39 cellular contexts compared by ENCODE assay signal in the genomic region with DNA sequence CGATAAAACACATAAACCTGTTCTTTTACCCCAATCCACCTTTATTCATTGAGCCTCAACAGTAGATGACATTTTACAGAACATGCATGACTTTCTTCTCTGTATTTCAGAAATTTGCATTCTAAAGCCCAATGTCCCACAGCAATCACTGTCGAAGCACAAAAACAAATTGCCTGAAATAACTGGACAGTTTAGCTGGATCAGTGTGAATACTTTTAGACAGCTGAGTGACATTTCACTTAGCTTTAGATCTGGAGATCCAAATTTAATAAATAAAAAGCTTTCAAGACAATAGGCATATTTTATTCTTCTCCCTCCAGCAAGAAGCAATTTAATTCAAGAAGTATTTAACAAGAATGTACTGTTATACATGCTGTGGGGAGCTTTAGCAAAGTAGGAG.
"Had no signal": no experiment of that assay in that cellular context is flagged by ENCODE, and none has a peak within 500 bp of the region (broad histone marks: within the 10 kb centered on the region; RNA-seq: fewer than 3 reads in every experiment).

No MANE protein-coding gene starts in this region.

- ATAC-seq: activated naive CD4-positive, alpha-beta T cell treated with anti-CD3 and anti-CD28 coated beads, Interleukin-2, amount 50 U/mL, for 72 hours; activated naive CD8-positive, alpha-beta T cell treated with anti-CD3 and anti-CD28 coated beads, Interleukin-2, amount 50 U/mL, for 24 hours; activated T-cell treated with anti-CD3 and anti-CD28 coated beads, Interleukin-2, amount 50 U/mL, for 4 hours; activated T-cell treated with anti-CD3 and anti-CD28 coated beads, Interleukin-2, amount 50 U/mL, for 72 hours; activated T-helper 17 cell treated with anti-CD3 and anti-CD28 coated beads, Interleukin-2, amount 50 U/mL, for 72 hours; body of pancreas had no signal

- H3K27me3 ChIP-seq: adrenal gland, ascending aorta, body of pancreas, brain microvascular endothelial cell, breast epithelium, cardiac muscle cell had no signal

- H3K9me3 ChIP-seq: adrenal gland, ascending aorta, body of pancreas, breast epithelium had no signal

- H3K27ac Mint-ChIP-seq: activated naive CD4-positive, alpha-beta T cell treated with anti-CD3 and anti-CD28 coated beads for 36 hours; activated naive CD4-positive, alpha-beta T cell treated with anti-CD3 and anti-CD28 coated beads, Interleukin-2, amount 10 ng/mL, durations not matched to agents 7 days and 5 days; activated naive CD4-positive, alpha-beta T cell treated with anti-CD3 and anti-CD28 coated beads, Interleukin-2, amount 50 U/mL, for 24 hours; activated naive CD4-positive, alpha-beta T cell treated with anti-CD3 and anti-CD28 coated beads, Interleukin-2, amount 50 U/mL, for 72 hours; activated naive CD8-positive, alpha-beta T cell; activated naive CD8-positive, alpha-beta T cell treated with anti-CD3 and anti-CD28 coated beads for 36 hours; activated naive CD8-positive, alpha-beta T cell treated with anti-CD3 and anti-CD28 coated beads, Interleukin-2, amount 10 ng/mL, durations not matched to agents 7 days and 5 days; activated naive CD8-positive, alpha-beta T cell treated with anti-CD3 and anti-CD28 coated beads, Interleukin-2, amount 50 U/mL, for 24 hours; activated T-cell treated with anti-CD3 and anti-CD28 coated beads, Interleukin-2, amount 50 U/mL, for 24 hours; activated T-cell treated with anti-CD3 and anti-CD28 coated beads, Interleukin-2, amount 50 U/mL, for 72 hours; activated T-helper 1 cell treated with anti-CD3 and anti-CD28 coated beads, Interleukin-12 subunit alpha, Interleukin-12 subunit beta, Interleukin-2, Interleukin-4 antibody, amounts not matched to agents 30 ng/mL and 10 ng/mL and 1 ng/mL, durations not matched to agents 14 hours and 24 hours and 36 hours; activated T-helper 17 cell treated with anti-CD3 and anti-CD28 coated beads, Interleukin-2, amount 50 U/mL, for 72 hours; activated T-helper 2 cell treated with anti-CD3 and anti-CD28 coated beads, Interferon-gamma antibody, Interleukin-2, Interleukin-4, amounts not matched to agents 10 μg/mL and 5 μg/mL and 100 μg/mL, durations not matched to agents 14 hours and 24 hours and 36 hours; brain had no signal

- H3K36me3 Mint-ChIP-seq: activated naive CD4-positive, alpha-beta T cell treated with anti-CD3 and anti-CD28 coated beads, Interleukin-2, amount 10 ng/mL, durations not matched to agents 7 days and 5 days; activated naive CD4-positive, alpha-beta T cell treated with anti-CD3 and anti-CD28 coated beads, Interleukin-2, amount 50 U/mL, for 24 hours; activated naive CD4-positive, alpha-beta T cell treated with anti-CD3 and anti-CD28 coated beads, Interleukin-2, amount 50 U/mL, for 72 hours; activated naive CD8-positive, alpha-beta T cell; activated naive CD8-positive, alpha-beta T cell treated with anti-CD3 and anti-CD28 coated beads for 36 hours; activated naive CD8-positive, alpha-beta T cell treated with anti-CD3 and anti-CD28 coated beads, Interleukin-2, amount 10 ng/mL, durations not matched to agents 7 days and 5 days; brain had no signal

- H3K4me1 Mint-ChIP-seq: activated naive CD4-positive, alpha-beta T cell treated with anti-CD3 and anti-CD28 coated beads, Interleukin-2, amount 10 ng/mL, durations not matched to agents 7 days and 5 days; activated naive CD4-positive, alpha-beta T cell treated with anti-CD3 and anti-CD28 coated beads, Interleukin-2, amount 50 U/mL, for 24 hours; activated naive CD8-positive, alpha-beta T cell treated with anti-CD3 and anti-CD28 coated beads for 36 hours; activated naive CD8-positive, alpha-beta T cell treated with anti-CD3 and anti-CD28 coated beads, Interleukin-2, amount 10 ng/mL, durations not matched to agents 7 days and 5 days; activated naive CD8-positive, alpha-beta T cell treated with anti-CD3 and anti-CD28 coated beads, Interleukin-2, amount 50 U/mL, for 24 hours; activated T-helper 17 cell treated with anti-CD3 and anti-CD28 coated beads, Interleukin-2, amount 50 U/mL, for 72 hours; central memory CD8-positive, alpha-beta T cell had no signal

- H3K4me1 ChIP-seq: adrenal gland, ascending aorta, body of pancreas, breast epithelium had no signal

- H3K4me3 ChIP-seq: adrenal gland, ascending aorta, body of pancreas, breast epithelium, cardiac muscle cell had no signal

- DNase-seq: activated effector memory CD4-positive, alpha-beta T cell treated with anti-CD3 and anti-CD28 coated beads, Interleukin-2, amount 50 U/mL, for 16 hours; activated effector memory CD4-positive, alpha-beta T cell treated with Interleukin-2 at 50 U/mL for 16 hours; activated gamma-delta T cell; activated gamma-delta T cell treated with Interleukin-2 at 50 U/mL for 16 hours; activated naive CD4-positive, alpha-beta T cell; activated naive CD4-positive, alpha-beta T cell treated with anti-CD3 and anti-CD28 coated beads for 36 hours; activated naive CD4-positive, alpha-beta T cell treated with anti-CD3 and anti-CD28 coated beads, Interleukin-2, amount 10 ng/mL, durations not matched to agents 7 days and 5 days; activated naive CD4-positive, alpha-beta T cell treated with anti-CD3 and anti-CD28 coated beads, Interleukin-2, amount 50 U/mL, for 16 hours; activated naive CD4-positive, alpha-beta T cell treated with Interleukin-2 at 50 U/mL for 16 hours; activated naive CD8-positive, alpha-beta T cell treated with anti-CD3 and anti-CD28 coated beads for 36 hours; activated naive CD8-positive, alpha-beta T cell treated with anti-CD3 and anti-CD28 coated beads, Interleukin-2, amount 10 ng/mL, durations not matched to agents 7 days and 5 days; activated naive CD8-positive, alpha-beta T cell treated with anti-CD3 and anti-CD28 coated beads, Interleukin-2, amount 50 U/mL, for 24 hours; activated T-cell treated with anti-CD3 and anti-CD28 coated beads, Interleukin-2, amount 50 U/mL, for 24 hours; activated T-cell treated with anti-CD3 and anti-CD28 coated beads, Interleukin-2, amount 50 U/mL, for 4 hours; activated T-cell treated with anti-CD3 and anti-CD28 coated beads, Interleukin-2, amount 50 U/mL, for 48 hours; activated T-cell treated with anti-CD3 and anti-CD28 coated beads, Interleukin-2, amount 50 U/mL, for 72 hours; adrenal gland; amniotic stem cell; amygdala; anterior cingulate cortex; aorta; body of pancreas; brain microvascular endothelial cell; caudate nucleus; central memory CD4-positive, alpha-beta T cell; cerebellar nuclear complex had no signal

- H3K9me3 Mint-ChIP-seq: activated naive CD4-positive, alpha-beta T cell treated with anti-CD3 and anti-CD28 coated beads for 36 hours; activated naive CD4-positive, alpha-beta T cell treated with anti-CD3 and anti-CD28 coated beads, Interleukin-2, amount 10 ng/mL, durations not matched to agents 7 days and 5 days; activated naive CD4-positive, alpha-beta T cell treated with anti-CD3 and anti-CD28 coated beads, Interleukin-2, amount 50 U/mL, for 24 hours; activated naive CD4-positive, alpha-beta T cell treated with anti-CD3 and anti-CD28 coated beads, Interleukin-2, amount 50 U/mL, for 72 hours; activated naive CD8-positive, alpha-beta T cell treated with anti-CD3 and anti-CD28 coated beads for 36 hours; activated naive CD8-positive, alpha-beta T cell treated with anti-CD3 and anti-CD28 coated beads, Interleukin-2, amount 10 ng/mL, durations not matched to agents 7 days and 5 days; activated naive CD8-positive, alpha-beta T cell treated with anti-CD3 and anti-CD28 coated beads, Interleukin-2, amount 50 U/mL, for 24 hours; activated T-cell treated with anti-CD3 and anti-CD28 coated beads, Interleukin-2, amount 50 U/mL, for 24 hours; activated T-cell treated with anti-CD3 and anti-CD28 coated beads, Interleukin-2, amount 50 U/mL, for 4 hours; activated T-cell treated with anti-CD3 and anti-CD28 coated beads, Interleukin-2, amount 50 U/mL, for 72 hours; activated T-helper 1 cell treated with anti-CD3 and anti-CD28 coated beads, Interleukin-12 subunit alpha, Interleukin-12 subunit beta, Interleukin-2, Interleukin-4 antibody, amounts not matched to agents 30 ng/mL and 10 ng/mL and 1 ng/mL, durations not matched to agents 14 hours and 24 hours and 36 hours; activated T-helper 17 cell treated with anti-CD3 and anti-CD28 coated beads, Interleukin-2, amount 50 U/mL, for 72 hours; activated T-helper 2 cell treated with anti-CD3 and anti-CD28 coated beads, Interferon-gamma antibody, Interleukin-2, Interleukin-4, amounts not matched to agents 10 μg/mL and 5 μg/mL and 100 μg/mL, durations not matched to agents 14 hours and 24 hours and 36 hours; brain; central memory CD8-positive, alpha-beta T cell had no signal

- H3K27me3 Mint-ChIP-seq: activated naive CD4-positive, alpha-beta T cell treated with anti-CD3 and anti-CD28 coated beads, Interleukin-2, amount 10 ng/mL, durations not matched to agents 7 days and 5 days; activated naive CD8-positive, alpha-beta T cell; activated naive CD8-positive, alpha-beta T cell treated with anti-CD3 and anti-CD28 coated beads, Interleukin-2, amount 10 ng/mL, durations not matched to agents 7 days and 5 days; activated naive CD8-positive, alpha-beta T cell treated with anti-CD3 and anti-CD28 coated beads, Interleukin-2, amount 50 U/mL, for 24 hours; activated T-cell treated with anti-CD3 and anti-CD28 coated beads, Interleukin-2, amount 50 U/mL, for 24 hours; brain; central memory CD8-positive, alpha-beta T cell had no signal

- FAIRE-seq: astrocyte, bronchial epithelial cell had no signal

- H3K27ac ChIP-seq: adrenal gland, ascending aorta, body of pancreas, brain microvascular endothelial cell, breast epithelium, cardiac muscle cell had no signal

- H3K36me3 ChIP-seq: adrenal gland, ascending aorta, brain microvascular endothelial cell, breast epithelium, cardiac muscle cell had no signal

- H3K4me3 Mint-ChIP-seq: activated naive CD4-positive, alpha-beta T cell treated with anti-CD3 and anti-CD28 coated beads for 36 hours; activated naive CD4-positive, alpha-beta T cell treated with anti-CD3 and anti-CD28 coated beads, Interleukin-2, amount 10 ng/mL, durations not matched to agents 7 days and 5 days; activated naive CD4-positive, alpha-beta T cell treated with anti-CD3 and anti-CD28 coated beads, Interleukin-2, amount 50 U/mL, for 24 hours; activated naive CD8-positive, alpha-beta T cell; activated naive CD8-positive, alpha-beta T cell treated with anti-CD3 and anti-CD28 coated beads for 36 hours; activated naive CD8-positive, alpha-beta T cell treated with anti-CD3 and anti-CD28 coated beads, Interleukin-2, amount 10 ng/mL, durations not matched to agents 7 days and 5 days; activated naive CD8-positive, alpha-beta T cell treated with anti-CD3 and anti-CD28 coated beads, Interleukin-2, amount 50 U/mL, for 24 hours; activated T-cell treated with anti-CD3 and anti-CD28 coated beads, Interleukin-2, amount 50 U/mL, for 24 hours; activated T-cell treated with anti-CD3 and anti-CD28 coated beads, Interleukin-2, amount 50 U/mL, for 4 hours; activated T-cell treated with anti-CD3 and anti-CD28 coated beads, Interleukin-2, amount 50 U/mL, for 72 hours; activated T-helper 1 cell treated with anti-CD3 and anti-CD28 coated beads, Interleukin-12 subunit alpha, Interleukin-12 subunit beta, Interleukin-2, Interleukin-4 antibody, amounts not matched to agents 30 ng/mL and 10 ng/mL and 1 ng/mL, durations not matched to agents 14 hours and 24 hours and 36 hours; activated T-helper 17 cell treated with anti-CD3 and anti-CD28 coated beads, Interleukin-2, amount 50 U/mL, for 72 hours; brain; central memory CD8-positive, alpha-beta T cell had no signal
